18 cellular contexts compared by ENCODE assay signal in genomic region chr5:109177227-109177626, GRCh38.
"Had no signal": no experiment of that assay in that cellular context is flagged by ENCODE, and none has a peak within 500 bp of the region (broad histone marks: within the 10 kb centered on the region; RNA-seq: fewer than 3 reads in every experiment).

No MANE protein-coding gene starts in this region.

- H3K4me1 ChIP-seq: breast epithelium, upper lobe of left lung had no signal

- H3K36me3 ChIP-seq: breast epithelium, sigmoid colon, upper lobe of left lung had no signal

- H3K4me3 ChIP-seq: breast epithelium, sigmoid colon, smooth muscle cell, upper lobe of left lung had no signal

- H3K9me3 ChIP-seq: breast epithelium, sigmoid colon, upper lobe of left lung had no signal

- H3K4me1 Mint-ChIP-seq: activated naive CD4-positive, alpha-beta T cell treated with anti-CD3 and anti-CD28 coated beads, Interleukin-2, amount 50 U/mL, for 24 hours; neural crest cell; stimulated activated memory B cell treated with anti-CD40 and anti-IgM and Interleukin-4, amounts not matched to agents 10 μg/mL and 1 μg/mL and 100 μg/mL, for 72 hours had no signal

- H3K4me3 Mint-ChIP-seq: activated naive CD4-positive, alpha-beta T cell treated with anti-CD3 and anti-CD28 coated beads, Interleukin-2, amount 50 U/mL, for 24 hours; neural crest cell; stimulated activated memory B cell treated with anti-CD40 and anti-IgM and Interleukin-4, amounts not matched to agents 10 μg/mL and 1 μg/mL and 100 μg/mL, for 72 hours; WTC11 had no signal

- ATAC-seq: left lobe of liver; stimulated activated memory B cell treated with anti-CD40 and anti-IgM and Interleukin-4, amounts not matched to agents 10 μg/mL and 1 μg/mL and 100 μg/mL, for 72 hours; WTC11 had no signal

- H3K27ac ChIP-seq: breast epithelium, epithelial cell of prostate, sigmoid colon, upper lobe of left lung had no signal

- DNase-seq: activated gamma-delta T cell treated with Interleukin-2 at 50 U/mL for 16 hours; activated T-cell treated with anti-CD3 and anti-CD28 coated beads, Interleukin-2, amount 50 U/mL, for 1 hour; foreskin fibroblast; kidney; mammary epithelial cell; occipital lobe; sigmoid colon; stimulated activated CD4-positive, alpha-beta T cell treated with anti-CD3 and anti-CD28 coated beads, Interleukin-15, amount 100 ng/mL, for 24 hours; T-helper 9 cell; upper lobe of left lung had no signal

- H3K27me3 Mint-ChIP-seq: activated naive CD4-positive, alpha-beta T cell treated with anti-CD3 and anti-CD28 coated beads, Interleukin-2, amount 50 U/mL, for 24 hours; stimulated activated memory B cell treated with anti-CD40 and anti-IgM and Interleukin-4, amounts not matched to agents 10 μg/mL and 1 μg/mL and 100 μg/mL, for 72 hours had no signal

- H3K27me3 ChIP-seq: breast epithelium, sigmoid colon, upper lobe of left lung had no signal

- H3K27ac Mint-ChIP-seq: activated naive CD4-positive, alpha-beta T cell treated with anti-CD3 and anti-CD28 coated beads, Interleukin-2, amount 50 U/mL, for 24 hours; stimulated activated memory B cell treated with anti-CD40 and anti-IgM and Interleukin-4, amounts not matched to agents 10 μg/mL and 1 μg/mL and 100 μg/mL, for 72 hours; WTC11 had no signal

- H3K9me3 Mint-ChIP-seq: activated naive CD4-positive, alpha-beta T cell treated with anti-CD3 and anti-CD28 coated beads, Interleukin-2, amount 50 U/mL, for 24 hours; neural crest cell; stimulated activated memory B cell treated with anti-CD40 and anti-IgM and Interleukin-4, amounts not matched to agents 10 μg/mL and 1 μg/mL and 100 μg/mL, for 72 hours had no signal
